In the genomic region with DNA sequence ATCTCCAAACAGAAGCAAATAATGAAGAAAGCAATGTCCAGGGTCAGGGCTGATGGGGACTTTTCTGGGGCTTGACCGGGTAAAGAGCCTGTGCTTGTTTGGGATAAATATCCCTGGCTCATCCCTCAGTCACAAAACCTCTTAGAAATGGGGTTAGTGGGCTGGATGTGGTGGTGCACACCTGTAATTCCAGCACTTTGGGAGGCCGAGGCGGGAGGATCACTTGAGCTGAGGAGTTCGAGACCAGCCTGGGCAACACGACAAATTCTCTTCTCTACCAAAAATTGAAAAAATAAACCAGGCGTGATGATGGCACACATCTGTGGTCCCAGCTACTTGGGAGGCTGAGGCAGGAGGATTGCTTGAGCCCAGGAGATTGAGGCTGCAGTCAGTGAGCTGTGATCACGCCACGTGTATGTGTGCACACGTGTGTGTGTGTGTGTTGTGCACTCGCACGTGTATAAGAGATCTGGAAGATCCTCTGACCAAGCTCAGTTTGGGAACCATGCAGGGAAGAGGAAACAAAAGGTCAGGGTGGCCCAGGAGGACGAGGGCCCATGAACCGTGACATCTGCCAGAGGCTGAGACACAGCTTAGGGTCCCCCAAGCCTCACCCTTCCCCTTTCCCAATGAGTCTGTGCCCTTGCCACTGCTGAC, we compare ENCODE assay signal across 34 cellular contexts.
DNase-seq lines count a peak whose midpoint lies in the region; ATAC-seq, FAIRE-seq and TF ChIP-seq lines count a peak whose summit lies in the region.
"Had no signal": no experiment of that assay in that cellular context is flagged by ENCODE, and none has a peak within 500 bp of the region (broad histone marks: within the 10 kb centered on the region; RNA-seq: fewer than 3 reads in every experiment).

No MANE protein-coding gene starts in this region.

- no peak for TF ChIP-seq RAD21 in HepG2 (CRISPR knock-in tag; IDR thresholded peaks at IDR 0.05)

- H3K36me3 ChIP-seq in HepG2 (replicated peaks in 1 of 2; ENCODE audit: control insufficient read depth in 1 of 2, insufficient read depth in 2 of 2, low read length in 2 of 2) (no peaks in the 10 kb centered on the region), right lobe of liver (no peaks in the 10 kb centered on the region), esophagus muscularis mucosa (no peaks in the 10 kb centered on the region)
- H3K36me3 ChIP-seq: BE2C; BLaER1; BLaER1 treated with 17β-estradiol and CSF1 and Interleukin-3, amounts not matched to agents 10 nM and 100 nM had no signal

- H3K9me3 Mint-ChIP-seq in osteocyte (ENCODE audit: unreplicated experiment): no peaks in the 10 kb centered on the region
- H3K9me3 Mint-ChIP-seq: CD8-positive, alpha-beta T cell had no signal

- TF ChIP-seq CTCF in HepG2 (CRISPR knock-in tag; IDR thresholded peaks at IDR 0.05) (no peak), right lobe of liver (IDR thresholded peaks at IDR 0.05) (no peak), C4-2B (conservative IDR thresholded peaks at IDR 0.05) (no peak), esophagus muscularis mucosa (IDR thresholded peaks at IDR 0.05) (no peak), osteocyte (IDR thresholded peaks at IDR 0.05) (no peak)

- no peaks in the 10 kb centered on the region for H3K36me3 Mint-ChIP-seq in osteocyte (ENCODE audit: unreplicated experiment)
- H3K36me3 Mint-ChIP-seq: CD14-positive monocyte; CD4-positive, alpha-beta memory T cell; CD4-positive, CD25-positive, alpha-beta regulatory T cell; CD8-positive, alpha-beta memory T cell; CD8-positive, alpha-beta T cell had no signal

- no peak overlapping the region for H3K4me3 Mint-ChIP-seq in osteocyte (ENCODE audit: unreplicated experiment)
- H3K4me3 Mint-ChIP-seq: B cell; CD14-positive monocyte; CD4-positive, alpha-beta memory T cell; CD4-positive, alpha-beta T cell; CD4-positive, CD25-positive, alpha-beta regulatory T cell; CD8-positive, alpha-beta memory T cell; CD8-positive, alpha-beta T cell had no signal

- DNase-seq in HepG2 (ENCODE audit: low spot score) (no peak), right lobe of liver (no peak), esophagus muscularis mucosa (ENCODE audit: extremely low spot score) (peak; percentile 82), osteocyte (ENCODE audit: extremely low spot score, unreplicated experiment) (peak; percentile 53), ACHN (no peak), NCI-H1694 (lab: John Stamatoyannopoulos, UW) (no peak)
- DNase-seq: 8988T; AML-193; BE2C; C1 segment of cervical spinal cord; Caco-2; Calu3; CD4-positive, alpha-beta memory T cell; CD4-positive, alpha-beta T cell; CD4-positive, CD25-positive, alpha-beta regulatory T cell; CD8-positive, alpha-beta memory T cell; CD8-positive, alpha-beta T cell; COR-L47; DMS 273 treated with DMSO at 0.1 percent for 48 hours; DMS153; DMS79; DMS79 treated with DMSO at 0.1 percent for 48 hours; DND-41; EL had no signal

- no peak for TF ChIP-seq POLR2A in HepG2 (IDR thresholded peaks at IDR 0.05; ENCODE audit: insufficient read depth in 1 of 2, low read depth in 2 of 2, low read length in 2 of 2)
- TF ChIP-seq POLR2A in right lobe of liver (IDR thresholded peaks at IDR 0.05): no peak
- no peak for TF ChIP-seq POLR2A in esophagus muscularis mucosa (IDR thresholded peaks at IDR 0.05; ENCODE audit: low read depth)

- H3K79me2 ChIP-seq in HepG2 (ENCODE audit: insufficient read depth, low read length): no peaks in the 10 kb centered on the region

- in situ Hi-C loops in HepG2 (cut with HindIII; ENCODE audit: extremely low pct_ligation_motif_present, low pct_unique_long_range_greater_than_20kb): no loop called here
- in situ Hi-C loops in ACHN (cut with HindIII; ENCODE audit: low pct_ligation_motif_present, low pct_unique_long_range_greater_than_20kb, low sequenced_read_pairs): no loop called here

- H2AFZ ChIP-seq in HepG2 (ENCODE audit: low read length): no peak overlapping the region

- H3K4me3 ChIP-seq in HepG2 (replicated peaks in 1 of 3; ENCODE audit: insufficient read depth in 1 of 3, low read depth in 2 of 3, low read length in 3 of 3) (no peak overlapping the region), right lobe of liver (no peak overlapping the region), esophagus muscularis mucosa (no peak overlapping the region)
- H3K4me3 ChIP-seq: A549; BLaER1; BLaER1 treated with 17β-estradiol and CSF1 and Interleukin-3, amounts not matched to agents 10 nM and 100 nM had no signal

- 6% methylated on average over 11 of the region's 13 CpGs for WGBS in HepG2 (ENCODE audit: low lambda C conversion rate)
- WGBS in right lobe of liver (ENCODE audit: insufficient coverage, low coverage, low lambda C conversion rate, missing lambda C conversion rate): 45% methylated on average over 7 of the region's 13 CpGs
- 78% methylated on average over 12 of the region's 13 CpGs for WGBS in esophagus muscularis mucosa

- H3K27ac Mint-ChIP-seq in osteocyte (ENCODE audit: unreplicated experiment): no peak overlapping the region
- H3K27ac Mint-ChIP-seq: B cell; CD14-positive monocyte; CD4-positive, alpha-beta memory T cell; CD4-positive, alpha-beta T cell; CD4-positive, CD25-positive, alpha-beta regulatory T cell; CD8-positive, alpha-beta T cell had no signal

- ATAC-seq in HepG2 (no peak), right lobe of liver (no peak), GM19324 (IDR thresholded peaks at IDR 0.05; ENCODE audit: low FRiP score, unreplicated experiment) (no peak)
- ATAC-seq: A549; CD8-positive, alpha-beta T cell had no signal

- H3K4me1 ChIP-seq in HepG2 (ENCODE audit: insufficient read depth, low read length) (no peaks in the 10 kb centered on the region), right lobe of liver (no peaks in the 10 kb centered on the region), esophagus muscularis mucosa (no peaks in the 10 kb centered on the region)
- H3K4me1 ChIP-seq: A549; BE2C; BLaER1; BLaER1 treated with 17β-estradiol and CSF1 and Interleukin-3, amounts not matched to agents 10 nM and 100 nM; Caco-2 had no signal

- H3K27me3 Mint-ChIP-seq in osteocyte (ENCODE audit: unreplicated experiment): no peaks in the 10 kb centered on the region
- H3K27me3 Mint-ChIP-seq: CD4-positive, alpha-beta memory T cell; CD4-positive, alpha-beta T cell; CD4-positive, CD25-positive, alpha-beta regulatory T cell had no signal

- TF ChIP-seq EP300 in HepG2 (IDR thresholded peaks at IDR 0.05; ENCODE audit: low read depth in 2 of 2, low read length in 2 of 2) (no peak), HepG2 (CRISPR knock-in tag; IDR thresholded peaks at IDR 0.05; ENCODE audit: borderline replicate concordance) (no peak), esophagus muscularis mucosa (IDR thresholded peaks at IDR 0.05) (no peak)

- intact Hi-C loops in HepG2 (cut with micrococcal nuclease; ENCODE audit: unreplicated experiment) (no loop called here), right lobe of liver (cut with DNase I) (no loop called here), esophagus muscularis mucosa (cut with DNase I) (no loop called here)

- CTCF ChIA-PET in HepG2 (lab: Yijun Ruan, JAX; ENCODE audit: low intra/inter-chr PET ratio, low total read pairs): no interaction called here

- no peaks in the 10 kb centered on the region for H3K4me1 Mint-ChIP-seq in osteocyte (ENCODE audit: unreplicated experiment)
- H3K4me1 Mint-ChIP-seq: B cell; CD14-positive monocyte; CD4-positive, alpha-beta memory T cell; CD4-positive, CD25-positive, alpha-beta regulatory T cell; CD8-positive, alpha-beta memory T cell had no signal

- no peaks in the 10 kb centered on the region for H4K20me1 ChIP-seq in HepG2 (ENCODE audit: insufficient read depth, low read length)
- H4K20me1 ChIP-seq: BLaER1; BLaER1 treated with 17β-estradiol and CSF1 and Interleukin-3, amounts not matched to agents 10 nM and 100 nM had no signal

- no TSS peak for BruUV-seq in HepG2 (replicated peaks; lab: Mats Ljungman, UMichigan)

- H3K9ac ChIP-seq in HepG2 (ENCODE audit: insufficient read depth, low read depth, low read length): no peak overlapping the region
- H3K9ac ChIP-seq: BLaER1; BLaER1 treated with 17β-estradiol and CSF1 and Interleukin-3, amounts not matched to agents 10 nM and 100 nM had no signal

- H3K27me3 ChIP-seq in HepG2 (ENCODE audit: control insufficient read depth in 1 of 2, insufficient read depth in 2 of 2, low read length in 2 of 2): peaks cover 1 to 7% of the 10 kb centered on the region in 2 experiments; a peak in 1 of 5 replicates
- no peaks in the 10 kb centered on the region for H3K27me3 ChIP-seq in right lobe of liver
- H3K27me3 ChIP-seq in esophagus muscularis mucosa: no peaks in the 10 kb centered on the region
- H3K27me3 ChIP-seq: BE2C; BLaER1; BLaER1 treated with 17β-estradiol and CSF1 and Interleukin-3, amounts not matched to agents 10 nM and 100 nM had no signal

- no peak overlapping the region for H3K4me2 ChIP-seq in HepG2 (ENCODE audit: low read depth, low read length)
- H3K4me2 ChIP-seq: A549; BLaER1; BLaER1 treated with 17β-estradiol and CSF1 and Interleukin-3, amounts not matched to agents 10 nM and 100 nM had no signal

- POLR2A ChIA-PET in HepG2 (lab: Yijun Ruan, JAX): no interaction called here

- H3K9me3 ChIP-seq in HepG2 (ENCODE audit: low read length): no peaks in the 10 kb centered on the region
- no peaks in the 10 kb centered on the region for H3K9me3 ChIP-seq in right lobe of liver
- no peaks in the 10 kb centered on the region for H3K9me3 ChIP-seq in esophagus muscularis mucosa
- H3K9me3 ChIP-seq: A549, BE2C, BLaER1, Caco-2 had no signal

- H3K27ac ChIP-seq in HepG2 (ENCODE audit: extremely low read length, insufficient read depth, low read length): no peak overlapping the region
- H3K27ac ChIP-seq in right lobe of liver: no peak overlapping the region
- H3K27ac ChIP-seq in C4-2B: peak overlapping the region; percentile 38
- no peak overlapping the region for H3K27ac ChIP-seq in esophagus muscularis mucosa (replicated peaks in 1 of 4)
- H3K27ac ChIP-seq: 22Rv1; A549; BLaER1; BLaER1 treated with 17β-estradiol and CSF1 and Interleukin-3, amounts not matched to agents 10 nM and 100 nM had no signal

- no peak for FAIRE-seq in HepG2 (lab: Jason Lieb, UNC)
- FAIRE-seq: A204.1, A549, D721Med had no signal

TF ChIP-seq in HepG2, 621 proteins besides CTCF, POLR2A, EP300 and RAD21:
- no peak for TF ChIP-seq ZNF354B (CRISPR knock-in tag; IDR thresholded peaks at IDR 0.05)
- TF ChIP-seq, protein P1, sequence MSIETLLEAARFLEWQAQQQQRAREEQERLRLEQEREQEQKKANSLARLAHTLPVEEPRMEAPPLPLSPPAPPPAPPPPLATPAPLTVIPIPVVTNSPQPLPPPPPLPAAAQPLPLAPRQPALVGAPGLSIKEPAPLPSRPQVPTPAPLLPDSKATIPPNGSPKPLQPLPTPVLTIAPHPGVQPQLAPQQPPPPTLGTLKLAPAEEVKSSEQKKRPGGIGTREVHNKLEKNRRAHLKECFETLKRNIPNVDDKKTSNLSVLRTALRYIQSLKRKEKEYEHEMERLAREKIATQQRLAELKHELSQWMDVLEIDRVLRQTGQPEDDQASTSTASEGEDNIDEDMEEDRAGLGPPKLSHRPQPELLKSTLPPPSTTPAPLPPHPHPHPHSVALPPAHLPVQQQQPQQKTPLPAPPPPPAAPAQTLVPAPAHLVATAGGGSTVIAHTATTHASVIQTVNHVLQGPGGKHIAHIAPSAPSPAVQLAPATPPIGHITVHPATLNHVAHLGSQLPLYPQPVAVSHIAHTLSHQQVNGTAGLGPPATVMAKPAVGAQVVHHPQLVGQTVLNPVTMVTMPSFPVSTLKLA (IDR thresholded peaks at IDR 0.05): peak; percentile 87
- TF ChIP-seq MED1 (CRISPR knock-in tag; IDR thresholded peaks at IDR 0.05): no peak

Comparison
In these comparisons a context has a peak if more than half of its experiments do, and no peak if none do; other contexts are left out.
1. DNase-seq: peak in esophagus muscularis mucosa (single experiment) and osteocyte (single experiment); none in HepG2 (single experiment), right lobe of liver (0 of 3), ACHN (single experiment) and NCI-H1694 (single experiment).